In the genomic region with DNA sequence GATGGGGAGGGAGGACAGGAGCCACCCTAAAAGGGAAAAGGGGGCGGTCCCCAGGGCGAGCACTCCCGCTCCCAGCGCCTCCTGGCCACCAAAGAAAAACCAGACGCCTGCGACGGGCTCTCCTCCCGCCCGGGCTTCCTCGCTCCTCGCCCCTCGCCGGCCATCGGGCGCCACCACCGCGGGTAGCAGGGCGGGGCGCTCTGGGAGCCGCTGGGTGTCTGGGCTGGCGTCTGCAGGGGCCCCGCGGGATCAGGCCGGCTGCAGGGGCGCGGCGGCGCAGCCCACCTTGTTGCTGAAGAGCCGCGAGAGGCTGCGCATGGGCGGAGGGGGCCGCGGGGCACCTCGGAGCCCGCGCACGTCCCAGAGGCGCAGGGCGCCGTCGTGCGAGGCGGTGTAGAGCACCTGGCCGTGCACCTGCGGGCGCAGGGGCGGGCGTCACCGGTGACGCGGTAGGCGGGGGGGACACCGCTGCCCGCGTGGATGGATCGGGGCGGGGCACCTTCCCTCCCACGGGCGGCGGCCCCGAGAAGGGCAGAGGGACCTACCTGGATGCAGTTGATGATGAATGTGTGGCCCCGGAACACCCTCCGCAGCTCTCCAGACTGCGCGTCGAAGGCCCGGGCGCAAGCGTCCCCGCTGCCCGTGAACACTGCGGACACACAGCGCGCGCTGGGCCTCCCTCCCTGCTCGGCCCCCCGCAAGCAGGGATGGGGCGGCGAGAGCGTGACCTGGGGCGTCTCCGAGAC, we compare ENCODE assay signal across 9 cellular contexts. TPM values are rescaled to one million over a fixed set of nuclear protein-coding genes. Genes with fewer than 3 reads are reported as not detected.
DNase-seq lines count a peak whose midpoint lies in the region; ATAC-seq, FAIRE-seq and TF ChIP-seq lines count a peak whose summit lies in the region.
"Had no signal": no experiment of that assay in that cellular context is flagged by ENCODE, and none has a peak within 500 bp of the region (broad histone marks: within the 10 kb centered on the region; RNA-seq: fewer than 3 reads in every experiment).

No MANE protein-coding gene starts in this region.

- POLR2A ChIA-PET in T-cell (lab: Charles Lee): no interaction called here

- FAIRE-seq in GM12892 (lab: Jason Lieb, UNC) (no peak), GM19239 (lab: Jason Lieb, UNC) (no peak)

- peaks cover 0 to 6% of the 10 kb centered on the region in 2 donors for H3K27me3 Mint-ChIP-seq in T-cell

- H3K27ac Mint-ChIP-seq in T-cell: peak overlapping the region in 1 of 2 donors; percentile 34

- no peak for TF ChIP-seq POLR2A in GM12892 (IDR thresholded peaks at IDR 0.05; ENCODE audit: low read depth, low read length)

- CTCF ChIA-PET in T-cell (lab: Charles Lee): interaction anchor here in 1 of 2 donors (0.6 kb wide), 1 partner anchor 62 kb away, joined by 4 read pairs; no protein-coding TSS in a partner anchor

- H3K36me3 Mint-ChIP-seq in T-cell: peaks cover 15% of the 10 kb centered on the region

- H3K9me3 Mint-ChIP-seq in T-cell: no peaks in the 10 kb centered on the region

- peaks cover 18% of the 10 kb centered on the region for H3K36me3 ChIP-seq in rectal smooth muscle tissue (ENCODE audit: control insufficient read depth, insufficient read depth, low read length)

- peak overlapping the region; percentile 53 for H3K4me3 ChIP-seq in rectal smooth muscle tissue (ENCODE audit: low read length)

- DNase-seq in GM12892 (ENCODE audit: insufficient read length) (peak; percentile 57), T-cell (peak; percentile 4 to 84 (median 62)), GM19239 (ENCODE audit: insufficient read length, low spot score) (no peak), NCI-H226 (no peak), GDM1 (lab: John Stamatoyannopoulos, UW) (no peak)
- peak; percentile 60 for DNase-seq in effector CD4-positive, alpha-beta T cell

- ATAC-seq in T-cell (replicated peaks in 1 of 4): peak; percentile 66 to 86 (median 76)
- ATAC-seq in GM18861 (IDR thresholded peaks at IDR 0.05; ENCODE audit: unreplicated experiment): no peak

- no peak overlapping the region for H3K27ac ChIP-seq in rectal smooth muscle tissue (ENCODE audit: low read depth, low read length)

- peaks cover 7 to 13% (median 11%) of the 10 kb centered on the region in 3 donors for H3K4me1 Mint-ChIP-seq in T-cell

- H3K4me1 ChIP-seq in rectal smooth muscle tissue (ENCODE audit: control insufficient read depth, insufficient read depth, low read length): no peaks in the 10 kb centered on the region

- H3K27me3 ChIP-seq in rectal smooth muscle tissue (ENCODE audit: control insufficient read depth, insufficient read depth, low read length): peaks cover 14% of the 10 kb centered on the region

- H3K9ac ChIP-seq in rectal smooth muscle tissue (ENCODE audit: low read length): no peak overlapping the region

- H3K4me3 Mint-ChIP-seq in T-cell: peak overlapping the region; percentile 53 to 85 (median 55)

RNA-seq across cellular contexts. Expression of a gene that starts 28.3 kb away (rescaled TPM):
- 0.19 TPM for polyA plus RNA-seq in GM12892 (2012; ENCODE audit: missing spikeins)
- total RNA-seq in T-cell: 10 to 100 TPM in 3 of 5 donors, 1 to 10 TPM in 2; 3.1 to 26.0 (median 10.1) TPM
- total RNA-seq: HT1080 had no signal

RNA-seq across cellular contexts. Expression of a gene that starts 39.9 kb away (rescaled TPM):
- polyA plus RNA-seq in GM12892 (2012; ENCODE audit: missing spikeins): 46.7 TPM
- total RNA-seq in T-cell: 10 to 100 TPM; 77.4 to 98.9 (median 87.7) TPM

RNA-seq across cellular contexts. Expression of a gene that starts 58.4 kb away (rescaled TPM):
- polyA plus RNA-seq in GM12892 (2012; ENCODE audit: missing spikeins): not detected
- 1 to 10 TPM in 2 of 5 donors, under 1 TPM in 1, not detected in 2; 0.98 to 1.8 (median 1.0) TPM for total RNA-seq in T-cell
- total RNA-seq: HT1080 had no signal

Comparison
In these comparisons a context has a peak if more than half of its experiments do, and no peak if none do; other contexts are left out.
1. DNase-seq: peak in GM12892 (single experiment), T-cell (34 of 34) and effector CD4-positive, alpha-beta T cell (single experiment); none in GM19239 (single experiment), NCI-H226 (single experiment) and GDM1 (single experiment).